ENCODE assay signal across 13 cellular contexts in the genomic region with DNA sequence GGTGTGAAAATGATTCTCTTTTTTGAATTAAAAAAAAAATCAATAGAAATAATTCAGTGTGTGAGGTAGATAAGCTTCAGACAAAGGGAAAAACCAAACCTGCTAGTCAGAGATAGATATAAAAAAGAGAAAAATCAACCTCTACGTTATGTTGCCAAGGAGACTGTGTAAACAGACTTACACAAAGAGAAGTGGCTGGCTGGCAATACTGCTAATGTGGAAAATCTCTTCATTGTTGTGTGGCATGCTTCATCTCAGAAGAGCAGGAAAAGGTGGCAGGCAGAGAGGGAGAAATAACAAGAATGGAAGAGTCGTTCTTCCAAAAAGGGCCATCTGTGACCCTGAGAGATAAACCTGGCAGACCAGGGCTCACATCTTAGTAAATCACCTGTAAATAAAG.
DNase-seq lines count a peak whose midpoint lies in the region; ATAC-seq, FAIRE-seq and TF ChIP-seq lines count a peak whose summit lies in the region.
"Had no signal": no experiment of that assay in that cellular context is flagged by ENCODE, and none has a peak within 500 bp of the region (broad histone marks: within the 10 kb centered on the region; RNA-seq: fewer than 3 reads in every experiment).

No MANE protein-coding gene starts in this region.

- in situ Hi-C loops in astrocyte of the spinal cord (cut with HindIII; ENCODE audit: low sequenced_read_pairs), result no loop called here

- H3K4me2 ChIP-seq in GM23338, result no peak overlapping the region

- H2AFZ ChIP-seq in GM23338, result no peak overlapping the region

- H3K27me3 ChIP-seq in GM23338 (ENCODE audit: insufficient read depth), result no peaks in the 10 kb centered on the region

- no peak for TF ChIP-seq CTCF in GM23338 (conservative IDR thresholded peaks at IDR 0.05; ENCODE audit: low read depth in 2 of 2)
- no peak for TF ChIP-seq CTCF in astrocyte of the spinal cord (IDR thresholded peaks at IDR 0.05; ENCODE audit: low read depth, low read length)
- TF ChIP-seq CTCF in mucosa of descending colon (IDR thresholded peaks at IDR 0.05), result no peak

- H3K36me3 ChIP-seq in GM23338 (ENCODE audit: insufficient read depth) (no peaks in the 10 kb centered on the region), mucosa of descending colon (ENCODE audit: low read depth) (no peaks in the 10 kb centered on the region)

- H3F3A ChIP-seq in GM23338 (replicated peaks; ENCODE audit: low read depth), result no peaks in the 10 kb centered on the region

- no peak for ATAC-seq in GM23338
- ATAC-seq in mucosa of descending colon, result peak; percentile 50

- no peaks in the 10 kb centered on the region for H3K9me3 ChIP-seq in mucosa of descending colon

- H3K4me3 ChIP-seq in GM23338 (no peak overlapping the region), astrocyte of the spinal cord (ENCODE audit: low read depth, low read length) (no peak overlapping the region), mucosa of descending colon (no peak overlapping the region)

- intact Hi-C loops in mucosa of descending colon (cut with DNase I, micrococcal nuclease), result no loop called here

- H3K9me2 ChIP-seq in GM23338 (ENCODE audit: insufficient read depth), result no peaks in the 10 kb centered on the region

- H3K9me3 Mint-ChIP-seq in GM23338, result no peaks in the 10 kb centered on the region
- no peaks in the 10 kb centered on the region for H3K9me3 Mint-ChIP-seq in activated naive CD8-positive, alpha-beta T cell treated with anti-CD3 and anti-CD28 coated beads for 36 hours

- peaks cover 2% of the 10 kb centered on the region for H3K27me3 Mint-ChIP-seq in GM23338 (ENCODE audit: insufficient read depth, low read depth, poor library complexity)
- H3K27me3 Mint-ChIP-seq in activated naive CD8-positive, alpha-beta T cell treated with anti-CD3 and anti-CD28 coated beads for 36 hours, result no peaks in the 10 kb centered on the region

- H3K27ac Mint-ChIP-seq in GM23338, result no peak overlapping the region
- H3K27ac Mint-ChIP-seq in activated naive CD8-positive, alpha-beta T cell treated with anti-CD3 and anti-CD28 coated beads for 36 hours, result no peak overlapping the region

- H3K4me1 Mint-ChIP-seq in GM23338, result peaks cover 12% of the 10 kb centered on the region
- H3K4me1 Mint-ChIP-seq in activated naive CD8-positive, alpha-beta T cell treated with anti-CD3 and anti-CD28 coated beads for 36 hours, result no peaks in the 10 kb centered on the region

- no peak overlapping the region for H3K27ac ChIP-seq in GM23338 (ENCODE audit: low read depth)

- no peak overlapping the region for H3K4me3 Mint-ChIP-seq in GM23338
- no peak overlapping the region for H3K4me3 Mint-ChIP-seq in activated naive CD8-positive, alpha-beta T cell treated with anti-CD3 and anti-CD28 coated beads for 36 hours

- no peaks in the 10 kb centered on the region for H4K20me1 ChIP-seq in GM23338 (replicated peaks; ENCODE audit: insufficient read depth)

- no peaks in the 10 kb centered on the region for H3K4me1 ChIP-seq in GM23338 (ENCODE audit: insufficient read depth)
- no peaks in the 10 kb centered on the region for H3K4me1 ChIP-seq in mucosa of descending colon (ENCODE audit: low read depth)

- DNase-seq in GM23338 (ENCODE audit: low spot score), result peak; percentile 32
- DNase-seq in NCI-H2081 (lab: John Stamatoyannopoulos, UW), result peak; percentile 89 to 96
- DNase-seq in astrocyte of the spinal cord (ENCODE audit: low read depth, low spot score), result peak; percentile 48
- no peak for DNase-seq in mucosa of descending colon
- no peak for DNase-seq in activated naive CD8-positive, alpha-beta T cell treated with anti-CD3 and anti-CD28 coated beads for 36 hours
- no peak for DNase-seq in activated T-cell treated with anti-CD3 and anti-CD28 coated beads for 4 hours
- no peak for DNase-seq in H54 (ENCODE audit: insufficient read length, low spot score)
- DNase-seq in NOMO-1 treated with DMSO at 0.1 percent for 48 hours (lab: John Stamatoyannopoulos, UW; ENCODE audit: unreplicated experiment), result no peak
- DNase-seq: caudate nucleus; GOT3; stimulated activated CD4-positive, alpha-beta T cell treated with anti-CD3 and anti-CD28 coated beads, Interleukin-1b, Interleukin-23, amount 100 ng/mL, for 48 hours; stimulated activated naive CD4-positive, alpha-beta T cell had no signal

- no peaks in the 10 kb centered on the region for H3K36me3 Mint-ChIP-seq in GM23338 (ENCODE audit: low read depth)
- H3K36me3 Mint-ChIP-seq in activated naive CD8-positive, alpha-beta T cell treated with anti-CD3 and anti-CD28 coated beads for 36 hours, result no peaks in the 10 kb centered on the region

- no peak for FAIRE-seq in H54 (lab: Jason Lieb, UNC)
- FAIRE-seq: GM19239 had no signal

- no peak for TF ChIP-seq POLR2A in H54 (IDR thresholded peaks at IDR 0.05; ENCODE audit: low read depth, low read length)

- H3K79me2 ChIP-seq in GM23338 (replicated peaks; ENCODE audit: insufficient read depth), result no peaks in the 10 kb centered on the region

TF ChIP-seq in GM23338, 12 proteins besides CTCF, POLR2A, EP300 and RAD21 (continues in another document):
- TF ChIP-seq POLR2AphosphoS5 (IDR thresholded peaks at IDR 0.05; ENCODE audit: low read depth), result no peak
- no peak for TF ChIP-seq CREB1 (CRISPR knock-in tag; IDR thresholded peaks at IDR 0.05; ENCODE audit: low read depth)
- TF ChIP-seq, protein P1, sequence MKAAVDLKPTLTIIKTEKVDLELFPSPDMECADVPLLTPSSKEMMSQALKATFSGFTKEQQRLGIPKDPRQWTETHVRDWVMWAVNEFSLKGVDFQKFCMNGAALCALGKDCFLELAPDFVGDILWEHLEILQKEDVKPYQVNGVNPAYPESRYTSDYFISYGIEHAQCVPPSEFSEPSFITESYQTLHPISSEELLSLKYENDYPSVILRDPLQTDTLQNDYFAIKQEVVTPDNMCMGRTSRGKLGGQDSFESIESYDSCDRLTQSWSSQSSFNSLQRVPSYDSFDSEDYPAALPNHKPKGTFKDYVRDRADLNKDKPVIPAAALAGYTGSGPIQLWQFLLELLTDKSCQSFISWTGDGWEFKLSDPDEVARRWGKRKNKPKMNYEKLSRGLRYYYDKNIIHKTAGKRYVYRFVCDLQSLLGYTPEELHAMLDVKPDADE (IDR thresholded peaks at IDR 0.05), result no peak
- TF ChIP-seq EZH2phosphoT487 (IDR thresholded peaks at IDR 0.05; ENCODE audit: unreplicated experiment), result no peak
- TF ChIP-seq, protein P2, sequence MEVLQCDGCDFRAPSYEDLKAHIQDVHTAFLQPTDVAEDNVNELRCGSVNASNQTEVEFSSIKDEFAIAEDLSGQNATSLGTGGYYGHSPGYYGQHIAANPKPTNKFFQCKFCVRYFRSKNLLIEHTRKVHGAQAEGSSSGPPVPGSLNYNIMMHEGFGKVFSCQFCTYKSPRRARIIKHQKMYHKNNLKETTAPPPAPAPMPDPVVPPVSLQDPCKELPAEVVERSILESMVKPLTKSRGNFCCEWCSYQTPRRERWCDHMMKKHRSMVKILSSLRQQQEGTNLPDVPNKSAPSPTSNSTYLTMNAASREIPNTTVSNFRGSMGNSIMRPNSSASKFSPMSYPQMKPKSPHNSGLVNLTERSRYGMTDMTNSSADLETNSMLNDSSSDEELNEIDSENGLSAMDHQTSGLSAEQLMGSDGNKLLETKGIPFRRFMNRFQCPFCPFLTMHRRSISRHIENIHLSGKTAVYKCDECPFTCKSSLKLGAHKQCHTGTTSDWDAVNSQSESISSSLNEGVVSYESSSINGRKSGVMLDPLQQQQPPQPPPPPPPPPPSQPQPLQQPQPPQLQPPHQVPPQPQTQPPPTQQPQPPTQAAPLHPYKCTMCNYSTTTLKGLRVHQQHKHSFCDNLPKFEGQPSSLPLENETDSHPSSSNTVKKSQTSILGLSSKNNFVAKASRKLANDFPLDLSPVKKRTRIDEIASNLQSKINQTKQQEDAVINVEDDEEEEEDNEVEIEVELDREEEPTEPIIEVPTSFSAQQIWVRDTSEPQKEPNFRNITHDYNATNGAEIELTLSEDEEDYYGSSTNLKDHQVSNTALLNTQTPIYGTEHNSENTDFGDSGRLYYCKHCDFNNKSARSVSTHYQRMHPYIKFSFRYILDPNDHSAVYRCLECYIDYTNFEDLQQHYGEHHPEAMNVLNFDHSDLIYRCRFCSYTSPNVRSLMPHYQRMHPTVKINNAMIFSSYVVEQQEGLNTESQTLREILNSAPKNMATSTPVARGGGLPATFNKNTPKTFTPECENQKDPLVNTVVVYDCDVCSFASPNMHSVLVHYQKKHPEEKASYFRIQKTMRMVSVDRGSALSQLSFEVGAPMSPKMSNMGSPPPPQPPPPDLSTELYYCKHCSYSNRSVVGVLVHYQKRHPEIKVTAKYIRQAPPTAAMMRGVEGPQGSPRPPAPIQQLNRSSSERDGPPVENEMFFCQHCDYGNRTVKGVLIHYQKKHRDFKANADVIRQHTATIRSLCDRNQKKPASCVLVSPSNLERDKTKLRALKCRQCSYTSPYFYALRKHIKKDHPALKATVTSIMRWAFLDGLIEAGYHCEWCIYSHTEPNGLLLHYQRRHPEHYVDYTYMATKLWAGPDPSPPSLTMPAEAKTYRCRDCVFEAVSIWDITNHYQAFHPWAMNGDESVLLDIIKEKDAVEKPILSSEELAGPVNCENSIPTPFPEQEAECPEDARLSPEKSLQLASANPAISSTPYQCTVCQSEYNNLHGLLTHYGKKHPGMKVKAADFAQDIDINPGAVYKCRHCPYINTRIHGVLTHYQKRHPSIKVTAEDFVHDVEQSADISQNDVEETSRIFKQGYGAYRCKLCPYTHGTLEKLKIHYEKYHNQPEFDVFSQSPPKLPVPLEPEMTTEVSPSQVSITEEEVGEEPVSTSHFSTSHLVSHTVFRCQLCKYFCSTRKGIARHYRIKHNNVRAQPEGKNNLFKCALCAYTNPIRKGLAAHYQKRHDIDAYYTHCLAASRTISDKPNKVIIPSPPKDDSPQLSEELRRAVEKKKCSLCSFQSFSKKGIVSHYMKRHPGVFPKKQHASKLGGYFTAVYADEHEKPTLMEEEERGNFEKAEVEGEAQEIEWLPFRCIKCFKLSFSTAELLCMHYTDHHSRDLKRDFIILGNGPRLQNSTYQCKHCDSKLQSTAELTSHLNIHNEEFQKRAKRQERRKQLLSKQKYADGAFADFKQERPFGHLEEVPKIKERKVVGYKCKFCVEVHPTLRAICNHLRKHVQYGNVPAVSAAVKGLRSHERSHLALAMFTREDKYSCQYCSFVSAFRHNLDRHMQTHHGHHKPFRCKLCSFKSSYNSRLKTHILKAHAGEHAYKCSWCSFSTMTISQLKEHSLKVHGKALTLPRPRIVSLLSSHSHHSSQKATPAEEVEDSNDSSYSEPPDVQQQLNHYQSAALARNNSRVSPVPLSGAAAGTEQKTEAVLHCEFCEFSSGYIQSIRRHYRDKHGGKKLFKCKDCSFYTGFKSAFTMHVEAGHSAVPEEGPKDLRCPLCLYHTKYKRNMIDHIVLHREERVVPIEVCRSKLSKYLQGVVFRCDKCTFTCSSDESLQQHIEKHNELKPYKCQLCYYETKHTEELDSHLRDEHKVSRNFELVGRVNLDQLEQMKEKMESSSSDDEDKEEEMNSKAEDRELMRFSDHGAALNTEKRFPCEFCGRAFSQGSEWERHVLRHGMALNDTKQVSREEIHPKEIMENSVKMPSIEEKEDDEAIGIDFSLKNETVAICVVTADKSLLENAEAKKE (CRISPR knock-in tag; IDR thresholded peaks at IDR 0.05), result no peak
- TF ChIP-seq JUNB (IDR thresholded peaks at IDR 0.05; ENCODE audit: unreplicated experiment), result no peak

Comparison
In these comparisons a context has a peak if more than half of its experiments do, and no peak if none do; other contexts are left out.
1. DNase-seq: peak in GM23338 (single experiment), NCI-H2081 (2 of 2) and astrocyte of the spinal cord (single experiment); none in mucosa of descending colon (0 of 3), activated naive CD8-positive, alpha-beta T cell treated with anti-CD3 and anti-CD28 coated beads for 36 hours (single experiment), activated T-cell treated with anti-CD3 and anti-CD28 coated beads for 4 hours (single experiment), H54 (single experiment) and NOMO-1 treated with DMSO at 0.1 percent for 48 hours (single experiment).